ENCODE assay signal across 22 cellular contexts in the genomic region with DNA sequence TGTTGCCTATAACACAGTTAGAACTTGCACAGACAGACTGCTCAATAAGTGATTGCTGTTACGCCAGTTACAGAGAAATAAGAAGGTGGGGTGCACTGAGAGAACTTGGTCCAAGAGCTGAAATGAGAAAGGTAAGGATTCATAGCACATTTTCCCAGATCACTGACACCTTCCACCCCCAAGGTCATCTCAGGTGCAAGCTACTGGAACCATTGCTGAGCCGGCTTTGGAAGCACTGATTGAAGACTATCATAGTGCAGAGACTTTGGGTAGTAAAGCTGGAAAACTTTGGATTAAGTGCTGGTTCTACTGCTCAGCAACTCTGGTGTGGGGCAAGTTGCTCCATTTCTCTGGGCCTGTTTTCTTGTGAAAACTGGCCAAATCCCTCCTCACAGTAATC. TPM values are rescaled to one million over a fixed set of nuclear protein-coding genes. Genes with fewer than 3 reads are reported as not detected.
DNase-seq lines count a peak whose midpoint lies in the region; ATAC-seq and TF ChIP-seq lines count a peak whose summit lies in the region.
"Had no signal": no experiment of that assay in that cellular context is flagged by ENCODE, and none has a peak within 500 bp of the region (broad histone marks: within the 10 kb centered on the region; RNA-seq: fewer than 3 reads in every experiment).

No MANE protein-coding gene starts in this region.

- H3K36me3 ChIP-seq in heart right ventricle (peaks cover 0 to 14% (median 0%) of the 10 kb centered on the region in 9 donors), smooth muscle cell (ENCODE audit: low read depth) (no peaks in the 10 kb centered on the region)
- H3K36me3 ChIP-seq: MG63 had no signal

- peaks cover 8% of the 10 kb centered on the region for H3K36me3 Mint-ChIP-seq in T-helper 17 cell (ENCODE audit: low read depth)

- no peaks in the 10 kb centered on the region for H3K27me3 Mint-ChIP-seq in T-helper 17 cell
- H3K27me3 Mint-ChIP-seq: B cell had no signal

- no peak for ATAC-seq in heart right ventricle
- no peak for ATAC-seq in T-helper 17 cell
- ATAC-seq: K562 had no signal

- peak overlapping the region; percentile 19 for H3K4me2 ChIP-seq in smooth muscle cell
- H3K4me2 ChIP-seq: PC-9, SK-N-SH had no signal

- H3K27ac Mint-ChIP-seq in T-helper 17 cell: peak overlapping the region; percentile 29
- H3K27ac Mint-ChIP-seq: B cell had no signal

- no peak overlapping the region for H2AFZ ChIP-seq in smooth muscle cell (ENCODE audit: low read depth)
- H2AFZ ChIP-seq: PC-9 had no signal

- TF ChIP-seq CTCF in heart right ventricle (IDR thresholded peaks at IDR 0.05) (no peak), dorsolateral prefrontal cortex (IDR thresholded peaks at IDR 0.05 in 54 of 56, conservative IDR thresholded peaks at IDR 0.05 in 2 of 56; ENCODE audit: low read depth in 1 of 56, partially characterized antibody in 56 of 56) (no peak), smooth muscle cell (IDR thresholded peaks at IDR 0.05; ENCODE audit: borderline replicate concordance, insufficient read depth, poor library complexity, severe bottlenecking) (no peak), foreskin fibroblast (IDR thresholded peaks at IDR 0.05; ENCODE audit: low read depth, low read length) (no peak)

- no peak overlapping the region for H3K4me3 ChIP-seq in heart right ventricle
- no peak overlapping the region for H3K4me3 ChIP-seq in dorsolateral prefrontal cortex
- H3K4me3 ChIP-seq in smooth muscle cell: no peak overlapping the region
- H3K4me3 ChIP-seq in foreskin fibroblast (ENCODE audit: low read depth in 1 of 2, low read length in 2 of 2): no peak overlapping the region
- H3K4me3 ChIP-seq: K562, MG63, PC-9 had no signal

- peaks cover 83% of the 10 kb centered on the region for H4K20me1 ChIP-seq in smooth muscle cell (ENCODE audit: low read depth)

- peaks cover 18% of the 10 kb centered on the region for H3K4me1 Mint-ChIP-seq in T-helper 17 cell

- WGBS in heart right ventricle, 2 donors: 64 to 82% methylated on average over 2 of the region's 2 CpGs
- 96% methylated on average over 2 of the region's 2 CpGs for WGBS in smooth muscle cell (ENCODE audit: low lambda C conversion rate)

- peaks cover 41% of the 10 kb centered on the region for H3K79me2 ChIP-seq in smooth muscle cell (ENCODE audit: low read depth)

- H3K27ac ChIP-seq in heart right ventricle: peak overlapping the region; percentile 62 to 90 (median 80)
- H3K27ac ChIP-seq in dorsolateral prefrontal cortex: peak overlapping the region in 41 of 59 donors; percentile 1 to 94 (median 59)
- peak overlapping the region; percentile 45 for H3K27ac ChIP-seq in smooth muscle cell (ENCODE audit: low read depth)
- H3K27ac ChIP-seq: PC-9 had no signal

- H3K4me3 Mint-ChIP-seq in T-helper 17 cell: no peak overlapping the region
- H3K4me3 Mint-ChIP-seq: B cell had no signal

- no peak overlapping the region for H3K9ac ChIP-seq in smooth muscle cell (ENCODE audit: low read depth)
- H3K9ac ChIP-seq: SK-N-SH had no signal

- H3K4me1 ChIP-seq in heart right ventricle (peaks cover 35 to 98% (median 83%) of the 10 kb centered on the region in 9 donors), smooth muscle cell (ENCODE audit: low read depth) (peaks cover 23% of the 10 kb centered on the region)

- H3K9me3 ChIP-seq in heart right ventricle: no peaks in the 10 kb centered on the region
- H3K9me3 ChIP-seq in T-helper 17 cell (ENCODE audit: control insufficient read depth, low read length, poor library complexity, severe bottlenecking): no peaks in the 10 kb centered on the region
- no peaks in the 10 kb centered on the region for H3K9me3 ChIP-seq in smooth muscle cell (replicated peaks; ENCODE audit: low read depth)
- H3K9me3 ChIP-seq: MG63, SK-N-SH had no signal

- no peaks in the 10 kb centered on the region for H3F3A ChIP-seq in smooth muscle cell (ENCODE audit: low read depth)

- intact Hi-C loops in heart right ventricle (cut with DNase I) (loop anchor here in 3 of 10 donors (2.0 to 10.0 kb wide), 4 partner anchors 32 to 325 kb away; a partner anchor contains a TSS), cardiac septum (cut with DNase I) (loop anchor here (10.0 kb wide), 1 partner anchor 325 kb away; no protein-coding TSS in a partner anchor), dorsolateral prefrontal cortex (cut with DNase I) (no loop called here)

- DNase-seq in heart right ventricle: no peak
- DNase-seq in cardiac septum (ENCODE audit: low spot score): no peak
- DNase-seq in T-helper 17 cell: no peak
- DNase-seq in dorsolateral prefrontal cortex: no peak
- no peak for DNase-seq in smooth muscle cell (lab: John Stamatoyannopoulos, UW; ENCODE audit: unreplicated experiment)
- DNase-seq in NCI-H187 (lab: John Stamatoyannopoulos, UW): no peak
- no peak for DNase-seq in foreskin fibroblast
- DNase-seq: DMS79, H7, MG63, NCI-H1048, NCI-H1417 treated with DMSO at 0.1 percent for 48 hours, NCI-H187 treated with DMSO at 0.1 percent for 48 hours, NCI-H2107, NCI-H446 treated with DMSO at 0.1 percent for 48 hours, NCI-H526 treated with DMSO at 0.1 percent for 48 hours, PC-9, RPMI8226, SIG-M5, SK-N-SH had no signal

- no peaks in the 10 kb centered on the region for H3K27me3 ChIP-seq in heart right ventricle
- H3K27me3 ChIP-seq in dorsolateral prefrontal cortex: no peaks in the 10 kb centered on the region
- H3K27me3 ChIP-seq in smooth muscle cell (ENCODE audit: low read depth): no peaks in the 10 kb centered on the region
- H3K27me3 ChIP-seq: MG63 had no signal

RNA-seq across cellular contexts. Expression of a gene that starts 38.1 kb away (rescaled TPM):
- total RNA-seq in heart right ventricle (10 to 100 TPM; 10.7 to 17.2 (median 13.9) TPM), cardiac septum (18.2 TPM), T-helper 17 cell (10 to 100 TPM; 16.4 to 17.8 TPM), dorsolateral prefrontal cortex (10 to 100 TPM; 14.9 to 41.4 (median 27.2) TPM), smooth muscle cell (14.6 and 15.6 TPM in 2 replicates)
- polyA plus RNA-seq in heart right ventricle (1 to 10 TPM; 5.4 to 5.6 TPM), smooth muscle cell (9.6 and 11.3 TPM in 2 replicates)
